9 cellular contexts compared by ENCODE assay signal in the genomic region with DNA sequence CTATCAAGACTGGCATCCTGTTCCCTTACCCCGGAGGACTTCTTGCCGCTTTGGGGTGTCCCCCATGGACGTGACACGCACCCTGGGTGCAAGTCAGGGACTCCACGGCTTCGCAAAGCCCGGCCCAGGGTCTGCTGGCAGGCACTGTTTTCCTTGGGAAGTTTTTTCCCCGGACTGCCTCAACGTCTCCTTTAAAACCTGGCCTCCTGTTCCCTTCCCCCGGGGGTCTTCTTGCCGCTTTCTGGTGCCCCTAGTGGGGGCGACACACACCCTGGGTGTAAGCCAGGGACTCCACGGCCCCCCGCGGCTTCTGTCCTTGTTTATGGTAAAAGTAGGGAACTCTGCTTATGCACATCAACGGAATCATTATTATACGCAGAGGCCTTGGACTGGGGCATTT.
"Had no signal": no experiment of that assay in that cellular context is flagged by ENCODE, and none has a peak within 500 bp of the region (broad histone marks: within the 10 kb centered on the region; RNA-seq: fewer than 3 reads in every experiment).

No MANE protein-coding gene starts in this region.

- DNase-seq: GM23248, GOT3, H7, HFFc6 had no signal

- H3K36me3 ChIP-seq: HAP-1 had no signal

- H3K27ac Mint-ChIP-seq: HFFc6 had no signal

- H3K4me1 ChIP-seq: HAP-1 had no signal

- H3K27me3 Mint-ChIP-seq: IgD-negative memory B cell had no signal

- H3K4me3 Mint-ChIP-seq: HFFc6 had no signal

- H3K4me3 ChIP-seq: GM23248, HAP-1 had no signal

- H3K27ac ChIP-seq: GM23248, HL-60 had no signal

- H3K9me3 ChIP-seq: HAP-1 had no signal

- ATAC-seq: HCT116, HepG2 had no signal
